ENCODE assay signal across 11 cellular contexts in genomic region chr11:62858201-62858600, GRCh38. TPM values are rescaled to one million over a fixed set of nuclear protein-coding genes. Genes with fewer than 3 reads are reported as not detected.
DNase-seq lines count a peak whose midpoint lies in the region; ATAC-seq and TF ChIP-seq lines count a peak whose summit lies in the region.
"Had no signal": no experiment of that assay in that cellular context is flagged by ENCODE, and none has a peak within 500 bp of the region (broad histone marks: within the 10 kb centered on the region; RNA-seq: fewer than 3 reads in every experiment).

No MANE protein-coding gene starts in this region.

- H3K9ac ChIP-seq in mesendoderm (ENCODE audit: low read length), result peak overlapping the region; percentile 94

- H3K79me2 ChIP-seq in mesendoderm (ENCODE audit: control insufficient read depth, insufficient read depth, low read length), result peaks cover 80% of the 10 kb centered on the region

- no peak overlapping the region for H4K5ac ChIP-seq in mesendoderm (ENCODE audit: low read length)

- H3K4ac ChIP-seq in mesendoderm (ENCODE audit: low read depth, low read length), result no peak overlapping the region

- peaks cover 5% of the 10 kb centered on the region for H3K27me3 Mint-ChIP-seq in activated T-helper 1 cell treated with anti-CD3 and anti-CD28 coated beads, Interleukin-12 subunit alpha, Interleukin-12 subunit beta, Interleukin-2, Interleukin-4 antibody, amounts not matched to agents 30 ng/mL and 10 ng/mL and 1 ng/mL, durations not matched to agents 14 hours and 24 hours and 36 hours (ENCODE audit: insufficient read depth)

- no peak overlapping the region for H2BK120ac ChIP-seq in mesendoderm (ENCODE audit: low read depth, low read length)

- peak overlapping the region; percentile 65 for H2AK5ac ChIP-seq in mesendoderm (ENCODE audit: low read length)

- no peak overlapping the region for H3K18ac ChIP-seq in mesendoderm (ENCODE audit: low read length)

- H3K56ac ChIP-seq in mesendoderm (ENCODE audit: low read length), result peak overlapping the region; percentile 91

- peak overlapping the region; percentile 42 for H2BK5ac ChIP-seq in mesendoderm (ENCODE audit: low read length)

- H3K4me1 ChIP-seq in HEK293 (ENCODE audit: control insufficient read depth, insufficient read depth, low read length) (no peaks in the 10 kb centered on the region), mesendoderm (ENCODE audit: control insufficient read depth, low read depth, low read length) (peaks cover 5% of the 10 kb centered on the region)

- H2BK15ac ChIP-seq in mesendoderm (replicated peaks; ENCODE audit: low read depth), result no peak overlapping the region

- no peak overlapping the region for H3K23ac ChIP-seq in mesendoderm (ENCODE audit: low read length)

- no peaks in the 10 kb centered on the region for H3K27me3 ChIP-seq in mesendoderm (ENCODE audit: insufficient read depth, low read length, poor library complexity)
- H3K27me3 ChIP-seq: right atrium auricular region had no signal

- H3K9me3 ChIP-seq in HEK293 (ENCODE audit: control insufficient read depth, insufficient read depth, low read depth, low read length), result no peaks in the 10 kb centered on the region
- H3K9me3 ChIP-seq: right atrium auricular region had no signal

- peak overlapping the region; percentile 88 for H3K4me2 ChIP-seq in mesendoderm (ENCODE audit: low read length)

- POLR2A ChIA-PET in HEK293 (lab: Yijun Ruan, JAX), result interaction anchor here (0.6 to 5.5 kb wide), 4 partner anchors 18 to 58 kb away, joined by 3 to 182 read pairs (median 41); partner anchors contain the start of genes SLC3A2 and WDR74

- H3K9me3 Mint-ChIP-seq in activated T-helper 1 cell treated with anti-CD3 and anti-CD28 coated beads, Interleukin-12 subunit alpha, Interleukin-12 subunit beta, Interleukin-2, Interleukin-4 antibody, amounts not matched to agents 30 ng/mL and 10 ng/mL and 1 ng/mL, durations not matched to agents 14 hours and 24 hours and 36 hours, result no peaks in the 10 kb centered on the region

- H3K36me3 ChIP-seq in HEK293 (ENCODE audit: control insufficient read depth in 2 of 2, insufficient read depth in 1 of 2, low read length in 2 of 2) (peaks cover 3 to 29% of the 10 kb centered on the region in 2 experiments; a peak in 1 of 3 replicates), mesendoderm (ENCODE audit: control insufficient read depth, insufficient read depth, low read length) (peaks cover 14% of the 10 kb centered on the region)

- no peak overlapping the region for H4K8ac ChIP-seq in mesendoderm (ENCODE audit: low read depth, low read length)

- TF ChIP-seq CTCF in C4-2B (conservative IDR thresholded peaks at IDR 0.05), result no peak
- TF ChIP-seq CTCF in HEK293 (tag by site-specific recombination; IDR thresholded peaks at IDR 0.05), result no peak

- H3K79me1 ChIP-seq in mesendoderm (ENCODE audit: low read length), result peaks cover 1% of the 10 kb centered on the region

- H3K4me3 ChIP-seq in HEK293 (ENCODE audit: low read depth, low read length) (no peak overlapping the region), mesendoderm (ENCODE audit: low read length) (peak overlapping the region; percentile 62)
- H3K4me3 ChIP-seq: right atrium auricular region had no signal

- intact Hi-C loops in activated T-helper 1 cell treated with anti-CD3 and anti-CD28 coated beads, Interleukin-12 subunit alpha, Interleukin-12 subunit beta, Interleukin-2, Interleukin-4 antibody, amounts not matched to agents 30 ng/mL and 10 ng/mL and 1 ng/mL, durations not matched to agents 14 hours and 24 hours and 36 hours (cut with micrococcal nuclease), result loop anchor here (5.0 kb wide), 1 partner anchor 301 kb away; no protein-coding TSS in a partner anchor

- CTCF ChIA-PET in HEK293 (lab: Yijun Ruan, JAX), result interaction anchor here (0.9 to 1.5 kb wide), 2 partner anchors 26 to 72 kb away, joined by 5 to 7 read pairs; partner anchors contain the start of gene TMEM179B

- no CpG with 5 or more reads among the region's 7 CpGs for WGBS in mesendoderm (ENCODE audit: extremely low coverage, insufficient coverage, low lambda C conversion rate)

- peak overlapping the region; percentile 98 for H3K4me3 Mint-ChIP-seq in activated T-helper 1 cell treated with anti-CD3 and anti-CD28 coated beads, Interleukin-12 subunit alpha, Interleukin-12 subunit beta, Interleukin-2, Interleukin-4 antibody, amounts not matched to agents 30 ng/mL and 10 ng/mL and 1 ng/mL, durations not matched to agents 14 hours and 24 hours and 36 hours

- peak overlapping the region; percentile 64 for H3K27ac Mint-ChIP-seq in activated T-helper 1 cell treated with anti-CD3 and anti-CD28 coated beads, Interleukin-12 subunit alpha, Interleukin-12 subunit beta, Interleukin-2, Interleukin-4 antibody, amounts not matched to agents 30 ng/mL and 10 ng/mL and 1 ng/mL, durations not matched to agents 14 hours and 24 hours and 36 hours

- DNase-seq in activated T-helper 1 cell treated with anti-CD3 and anti-CD28 coated beads, Interleukin-12 subunit alpha, Interleukin-12 subunit beta, Interleukin-2, Interleukin-4 antibody, amounts not matched to agents 30 ng/mL and 10 ng/mL and 1 ng/mL, durations not matched to agents 14 hours and 24 hours and 36 hours (ENCODE audit: low spot score), result no peak
- DNase-seq in mesendoderm, result no peak
- no peak for DNase-seq in superior temporal gyrus (ENCODE audit: extremely low spot score)
- no peak for DNase-seq in middle frontal gyrus (ENCODE audit: extremely low spot score, low spot score)
- DNase-seq: NCI-H510A had no signal

- peaks cover 68% of the 10 kb centered on the region for H3K4me1 Mint-ChIP-seq in activated T-helper 1 cell treated with anti-CD3 and anti-CD28 coated beads, Interleukin-12 subunit alpha, Interleukin-12 subunit beta, Interleukin-2, Interleukin-4 antibody, amounts not matched to agents 30 ng/mL and 10 ng/mL and 1 ng/mL, durations not matched to agents 14 hours and 24 hours and 36 hours (ENCODE audit: low read depth)

- no peak for ATAC-seq in HG03108 (IDR thresholded peaks at IDR 0.05; ENCODE audit: unreplicated experiment)
- ATAC-seq in HG02588 (IDR thresholded peaks at IDR 0.05; ENCODE audit: unreplicated experiment), result no peak

- peaks cover 32% of the 10 kb centered on the region for H3K36me3 Mint-ChIP-seq in activated T-helper 1 cell treated with anti-CD3 and anti-CD28 coated beads, Interleukin-12 subunit alpha, Interleukin-12 subunit beta, Interleukin-2, Interleukin-4 antibody, amounts not matched to agents 30 ng/mL and 10 ng/mL and 1 ng/mL, durations not matched to agents 14 hours and 24 hours and 36 hours (ENCODE audit: low read depth)

- H3K27ac ChIP-seq in C4-2B (peak overlapping the region; percentile 99), HEK293 (ENCODE audit: extremely low read depth, low read depth, low read length) (no peak overlapping the region), mesendoderm (ENCODE audit: low read depth, low read length) (peak overlapping the region; percentile 16)
- H3K27ac ChIP-seq: right atrium auricular region had no signal

TF ChIP-seq in HEK293, 187 proteins besides CTCF, POLR2A, EP300 and RAD21:
- no peak for TF ChIP-seq ZNF792 (tag by site-specific recombination; IDR thresholded peaks at IDR 0.05)
- peak; percentile 47; the same call in 1 of the 2 replicates for TF ChIP-seq SCRT2 (tag by site-specific recombination; IDR thresholded peaks at IDR 0.05)
- peak; percentile 76 for TF ChIP-seq KLF1 (tag by site-specific recombination; IDR thresholded peaks at IDR 0.05)
- peak; percentile 55; the same call in 1 of the 2 replicates for TF ChIP-seq GLIS1 (tag by site-specific recombination; IDR thresholded peaks at IDR 0.05)

RNA-seq across cellular contexts. Expression of gene WDR74, which starts 18.8 kb away (rescaled TPM):
- total RNA-seq in activated T-helper 1 cell treated with anti-CD3 and anti-CD28 coated beads, Interleukin-12 subunit alpha, Interleukin-12 subunit beta, Interleukin-2, Interleukin-4 antibody, amounts not matched to agents 30 ng/mL and 10 ng/mL and 1 ng/mL, durations not matched to agents 14 hours and 24 hours and 36 hours, result 156 and 161 TPM in 2 replicates
- 71.5 TPM for polyA plus RNA-seq in mesendoderm (2013, experiment 1 of 2)
- polyA plus RNA-seq in mesendoderm (2013, experiment 2 of 2), result 71.4 TPM

RNA-seq across cellular contexts. Expression of gene SLC3A2, which starts 22.5 kb away (rescaled TPM):
- 397 and 399 TPM in 2 replicates for total RNA-seq in activated T-helper 1 cell treated with anti-CD3 and anti-CD28 coated beads, Interleukin-12 subunit alpha, Interleukin-12 subunit beta, Interleukin-2, Interleukin-4 antibody, amounts not matched to agents 30 ng/mL and 10 ng/mL and 1 ng/mL, durations not matched to agents 14 hours and 24 hours and 36 hours
- 325 TPM for polyA plus RNA-seq in mesendoderm (2013, experiment 1 of 2)
- polyA plus RNA-seq in mesendoderm (2013, experiment 2 of 2), result 333 TPM

RNA-seq across cellular contexts. Expression of gene TEX54, which starts 25.6 kb away (rescaled TPM):
- total RNA-seq in activated T-helper 1 cell treated with anti-CD3 and anti-CD28 coated beads, Interleukin-12 subunit alpha, Interleukin-12 subunit beta, Interleukin-2, Interleukin-4 antibody, amounts not matched to agents 30 ng/mL and 10 ng/mL and 1 ng/mL, durations not matched to agents 14 hours and 24 hours and 36 hours, result 1.2 and 1.3 TPM in 2 replicates
- polyA plus RNA-seq in mesendoderm (2013, experiment 1 of 2), result not detected
- polyA plus RNA-seq in mesendoderm (2013, experiment 2 of 2), result not detected
- total RNA-seq: right atrium auricular region; T-helper 2 cell treated with Interferon-gamma antibody and Interleukin-4, amounts not matched to agents 100 ng/mL and 5 ng/mL, for 36 hours had no signal

RNA-seq across cellular contexts. Expression of gene STX5, which starts 26.4 kb away (rescaled TPM):
- total RNA-seq in activated T-helper 1 cell treated with anti-CD3 and anti-CD28 coated beads, Interleukin-12 subunit alpha, Interleukin-12 subunit beta, Interleukin-2, Interleukin-4 antibody, amounts not matched to agents 30 ng/mL and 10 ng/mL and 1 ng/mL, durations not matched to agents 14 hours and 24 hours and 36 hours, result 34.2 and 39.9 TPM in 2 replicates
- 20.0 TPM for polyA plus RNA-seq in mesendoderm (2013, experiment 1 of 2)
- 19.2 TPM for polyA plus RNA-seq in mesendoderm (2013, experiment 2 of 2)

RNA-seq across cellular contexts. Expression of gene NXF1, which starts 53.0 kb away (rescaled TPM):
- total RNA-seq in activated T-helper 1 cell treated with anti-CD3 and anti-CD28 coated beads, Interleukin-12 subunit alpha, Interleukin-12 subunit beta, Interleukin-2, Interleukin-4 antibody, amounts not matched to agents 30 ng/mL and 10 ng/mL and 1 ng/mL, durations not matched to agents 14 hours and 24 hours and 36 hours, result 155 and 158 TPM in 2 replicates
- 54.5 TPM for polyA plus RNA-seq in mesendoderm (2013, experiment 1 of 2)
- polyA plus RNA-seq in mesendoderm (2013, experiment 2 of 2), result 52.7 TPM
